21 cellular contexts compared by ENCODE assay signal in genomic region chr1:153696741-153697140, GRCh38. TPM values are rescaled to one million over a fixed set of nuclear protein-coding genes. Genes with fewer than 3 reads are reported as not detected.
DNase-seq lines count a peak whose midpoint lies in the region; FAIRE-seq and TF ChIP-seq lines count a peak whose summit lies in the region.
"Had no signal": no experiment of that assay in that cellular context is flagged by ENCODE, and none has a peak within 500 bp of the region (broad histone marks: within the 10 kb centered on the region; RNA-seq: fewer than 3 reads in every experiment).

No MANE protein-coding gene starts in this region.

- H3K4me1 Mint-ChIP-seq in nephron, result peaks cover 24% of the 10 kb centered on the region
- H3K4me1 Mint-ChIP-seq: activated T-helper 17 cell treated with anti-CD3 and anti-CD28 coated beads, Interleukin-2, amount 50 U/mL, for 72 hours; central memory CD8-positive, alpha-beta T cell; IgD-negative memory B cell had no signal

- H2AFZ ChIP-seq in H1 (ENCODE audit: low read length), result no peak overlapping the region

- H3K4me3 Mint-ChIP-seq in nephron, result peak overlapping the region in 2 of 3 experiments; percentile 3 to 40
- H3K4me3 Mint-ChIP-seq: activated T-helper 17 cell treated with anti-CD3 and anti-CD28 coated beads, Interleukin-2, amount 50 U/mL, for 72 hours; central memory CD8-positive, alpha-beta T cell had no signal

- no peak for TF ChIP-seq RAD21 in H1 (IDR thresholded peaks at IDR 0.05 in 1 of 2, conservative IDR thresholded peaks at IDR 0.05 in 1 of 2; ENCODE audit: low read depth in 2 of 2, low read length in 2 of 2)

- 85% methylated on average over 4 of the region's 8 CpGs for WGBS in HUES64
- 78% methylated on average over 8 of the region's 8 CpGs; no CpG with 5 or more reads in 1 of the 2 experiments for WGBS in H1 (ENCODE audit: extremely low coverage in 1 of 2, insufficient coverage in 1 of 2, insufficient read length in 1 of 2, insufficient replicate concordance in 2 of 2, low coverage in 1 of 2, low lambda C conversion rate in 2 of 2, missing lambda C conversion rate in 1 of 2), 2 experiments

- no peaks in the 10 kb centered on the region for H3K27me3 Mint-ChIP-seq in nephron (ENCODE audit: low read depth)
- H3K27me3 Mint-ChIP-seq: activated T-helper 17 cell treated with anti-CD3 and anti-CD28 coated beads, Interleukin-2, amount 50 U/mL, for 72 hours; central memory CD8-positive, alpha-beta T cell had no signal

- H2BK5ac ChIP-seq in H1 (ENCODE audit: low read depth, low read length), result peak overlapping the region; percentile 92; the same call in 1 of the 2 replicates

- H3K36me3 ChIP-seq in HUES64 (ENCODE audit: insufficient read depth, low read length) (no peaks in the 10 kb centered on the region), H1 (ENCODE audit: control insufficient read depth in 2 of 4, insufficient read depth in 4 of 4, low read length in 3 of 4) (no peaks in the 10 kb centered on the region), tibial artery (peaks cover 0 to 14% (median 0%) of the 10 kb centered on the region in 3 donors)
- H3K36me3 ChIP-seq: SJSA1 had no signal

- DNase-seq in H1 (ENCODE audit: low read depth in 1 of 2, low spot score in 2 of 2) (no peak), tibial artery (no peak), SHP77 treated with DMSO at 0.1 percent for 48 hours (lab: John Stamatoyannopoulos, UW) (no peak), HCEC 1CT (no peak), HEK293T (ENCODE audit: extremely low spot score) (no peak)
- DNase-seq: COR-L47; effector CD8-positive, alpha-beta T cell; GDM1; naive B cell; NCI-H1092; NCI-H2081; NCI-H524; stimulated activated naive CD8-positive, alpha-beta T cell treated with anti-CD3 and anti-CD28 coated beads, Interleukin-15, Interleukin-2, amounts not matched to agents 100 U/mL and 50 U/mL, for 24 hours had no signal

- H3K4ac ChIP-seq in H1 (replicated peaks; ENCODE audit: insufficient read length, low read depth, low read length), result no peak overlapping the region

- POLR2A ChIA-PET in H1 (lab: Charles Lee; ENCODE audit: partially characterized antibody) (interaction anchor here (0.8 to 2.2 kb wide), 9 partner anchors 9 to 266 kb away, joined by 3 to 11 read pairs (median 4); partner anchors contain the start of genes CHTOP, SLC27A3 and SLC39A1), HEK293T (lab: Yijun Ruan, JAX) (interaction anchor here (0.9 to 3.5 kb wide), 3 partner anchors 12 to 63 kb away, joined by 6 to 24 read pairs (median 7); partner anchors contain the start of genes CHTOP and INTS3)

- H3K79me1 ChIP-seq in H1 (ENCODE audit: low read depth, low read length), result no peaks in the 10 kb centered on the region

- no peak overlapping the region for H3K4me2 ChIP-seq in H1 (ENCODE audit: insufficient read depth in 1 of 2, low read depth in 2 of 2, low read length in 2 of 2)

- no peak overlapping the region for H2BK12ac ChIP-seq in H1 (ENCODE audit: low read depth, low read length)

- H3K4me1 ChIP-seq in HUES64 (ENCODE audit: insufficient read depth, low read length) (peaks cover 25% of the 10 kb centered on the region), H1 (replicated peaks in 1 of 4; ENCODE audit: control insufficient read depth in 3 of 4, insufficient read depth in 4 of 4, low read length in 3 of 4) (peaks cover 3 to 18% (median 12%) of the 10 kb centered on the region in 4 experiments), tibial artery (peaks cover 0 to 30% (median 19%) of the 10 kb centered on the region in 4 donors)
- H3K4me1 ChIP-seq: SJSA1 had no signal

- no peak overlapping the region for H4K91ac ChIP-seq in H1 (replicated peaks; ENCODE audit: insufficient read length, low read length)

- no peak overlapping the region for H3K56ac ChIP-seq in H1 (replicated peaks; ENCODE audit: insufficient read length, low read depth, low read length)

- H3K23ac ChIP-seq in H1 (ENCODE audit: insufficient read length), result no peak overlapping the region

- no peak overlapping the region for H2BK15ac ChIP-seq in H1 (ENCODE audit: low read length)

- no peak overlapping the region for H2BK120ac ChIP-seq in H1 (replicated peaks; ENCODE audit: low read depth, low read length)

- no peaks in the 10 kb centered on the region for H3K9me3 Mint-ChIP-seq in nephron
- H3K9me3 Mint-ChIP-seq: activated T-helper 17 cell treated with anti-CD3 and anti-CD28 coated beads, Interleukin-2, amount 50 U/mL, for 72 hours; central memory CD8-positive, alpha-beta T cell; IgD-negative memory B cell; naive B cell had no signal

- no peaks in the 10 kb centered on the region for H3K9me3 ChIP-seq in HUES64 (ENCODE audit: insufficient read depth, low read depth, low read length)
- H3K9me3 ChIP-seq in H1 (ENCODE audit: insufficient read depth in 2 of 2, low read depth in 1 of 2, low read length in 1 of 2), result no peaks in the 10 kb centered on the region
- H3K9me3 ChIP-seq in tibial artery, result no peaks in the 10 kb centered on the region
- H3K9me3 ChIP-seq: SJSA1 had no signal

- H3K23me2 ChIP-seq in H1 (ENCODE audit: low read depth, low read length), result no peaks in the 10 kb centered on the region

- peak overlapping the region; percentile 30; the same call in 1 of the 2 replicates for H3K9ac ChIP-seq in HUES64 (ENCODE audit: low read depth, low read length)
- no peak overlapping the region; a peak in 1 of 7 replicates for H3K9ac ChIP-seq in H1 (replicated peaks in 1 of 4; ENCODE audit: extremely low read depth in 1 of 4, low read depth in 3 of 4, low read length in 3 of 4)

- H2AK5ac ChIP-seq in H1 (ENCODE audit: low read depth, low read length), result no peak overlapping the region

- peak overlapping the region; percentile 43; the same call in 1 of the 2 replicates for H3K27ac ChIP-seq in HUES64 (ENCODE audit: low read depth, low read length)
- no peak overlapping the region for H3K27ac ChIP-seq in H1 (ENCODE audit: low read depth, low read length)
- H3K27ac ChIP-seq in tibial artery, result peak overlapping the region; percentile 86 to 94
- H3K27ac ChIP-seq: SJSA1 had no signal

- intact Hi-C loops in tibial artery (cut with DNase I; ENCODE audit: low total_unique reads), result no loop called here

- FAIRE-seq in H1 (lab: Jason Lieb, UNC), result no peak
- FAIRE-seq: GM12878 had no signal

- H3K14ac ChIP-seq in H1 (ENCODE audit: insufficient read length), result no peak overlapping the region

- H3K36me3 Mint-ChIP-seq in nephron (ENCODE audit: low read depth), result no peaks in the 10 kb centered on the region
- H3K36me3 Mint-ChIP-seq: IgD-negative memory B cell, naive B cell had no signal

- no peaks in the 10 kb centered on the region for H3K79me2 ChIP-seq in H1 (ENCODE audit: control insufficient read depth in 1 of 2, insufficient read depth in 2 of 2, low read length in 2 of 2)

- no peak for TF ChIP-seq EP300 in H1 (IDR thresholded peaks at IDR 0.05; ENCODE audit: borderline replicate concordance in 1 of 2, low read depth in 2 of 2, low read length in 2 of 2)

- CTCF ChIA-PET in H1 (lab: Charles Lee; ENCODE audit: partially characterized antibody) (interaction anchor here (0.6 to 3.1 kb wide), 8 partner anchors 9 to 129 kb away, joined by 3 to 17 read pairs (median 4); partner anchors contain the start of gene NPR1), HEK293T (lab: Yijun Ruan, JAX) (no interaction called here)

- H4K5ac ChIP-seq in H1 (ENCODE audit: insufficient read length, low read depth, low read length), result no peak overlapping the region

- H2BK20ac ChIP-seq in H1 (ENCODE audit: low read length), result no peak overlapping the region

- no peak for TF ChIP-seq POLR2A in H1 (IDR thresholded peaks at IDR 0.05; ENCODE audit: control extremely low read depth in 1 of 2, low read depth in 2 of 2, low read length in 2 of 2)

- TF ChIP-seq CTCF in H1 (IDR thresholded peaks at IDR 0.05; ENCODE audit: control extremely low read depth in 1 of 3, insufficient read depth in 1 of 3, low read depth in 1 of 3, low read length in 3 of 3), result no peak
- TF ChIP-seq CTCF in nephron (IDR thresholded peaks at IDR 0.05; ENCODE audit: unreplicated experiment in 3 of 3), result no peak
- TF ChIP-seq CTCF in tibial artery (IDR thresholded peaks at IDR 0.05), result no peak

- H3K18ac ChIP-seq in H1 (ENCODE audit: extremely low read depth, low read length), result no peak overlapping the region

- H3K27ac Mint-ChIP-seq in nephron, result peak overlapping the region; percentile 99 to 100 (median 100)
- H3K27ac Mint-ChIP-seq: activated T-helper 17 cell treated with anti-CD3 and anti-CD28 coated beads, Interleukin-2, amount 50 U/mL, for 72 hours; naive B cell had no signal

- H4K20me1 ChIP-seq in H1 (replicated peaks in 1 of 2; ENCODE audit: control insufficient read depth in 1 of 2, insufficient read depth in 2 of 2, low read length in 2 of 2), result no peaks in the 10 kb centered on the region

- no peak overlapping the region for H4K8ac ChIP-seq in H1 (ENCODE audit: extremely low read depth, insufficient read depth, low read length)

- no peak overlapping the region for H3K4me3 ChIP-seq in HUES64 (ENCODE audit: low read length)
- no peak overlapping the region for H3K4me3 ChIP-seq in H1 (ENCODE audit: extremely low read depth in 1 of 4, insufficient read depth in 2 of 4, low read depth in 3 of 4, low read length in 4 of 4)
- no peak overlapping the region for H3K4me3 ChIP-seq in tibial artery
- H3K4me3 ChIP-seq: GM12878, SJSA1 had no signal

- H3K27me3 ChIP-seq in HUES64 (ENCODE audit: insufficient read depth, low read length), result no peaks in the 10 kb centered on the region
- H3K27me3 ChIP-seq in H1 (replicated peaks in 1 of 4; ENCODE audit: control insufficient read depth in 3 of 4, extremely low read depth in 1 of 4, insufficient read depth in 3 of 4, low read length in 3 of 4), result no peaks in the 10 kb centered on the region
- no peaks in the 10 kb centered on the region for H3K27me3 ChIP-seq in tibial artery
- H3K27me3 ChIP-seq: SJSA1 had no signal

RNA-seq across cellular contexts. Expression of gene NPR1, which starts 18.3 kb away (rescaled TPM):
- 5.6 TPM for polyA plus RNA-seq in HUES64 (2013, experiment 1 of 2)
- 5.8 TPM for polyA plus RNA-seq in HUES64 (2013, experiment 2 of 2)
- total RNA-seq in H1 (2021; fragmentation: NEBNext Ultra II Directional; extraction: Animal tissue kit (Norgen Biotek cat#: 25700)), result 11.1 and 13.2 TPM in 2 replicates
- 10.5 and 11.7 TPM in 2 replicates for polyA plus RNA-seq in H1 (2011; rRNA removed)
- 9.3 TPM for polyA plus RNA-seq in H1 (2011; cell fraction: cytosol; rRNA removed)
- polyA plus RNA-seq in H1 (2011; cell fraction: nucleus; rRNA removed), result 27.4 TPM
- polyA plus RNA-seq in H1 (2012, experiment 1 of 2), result 13.3 to 18.1 TPM (median 15.8 TPM) in 4 replicates
- 10.9 TPM for polyA plus RNA-seq in H1 (2012, experiment 2 of 2)
- polyA plus RNA-seq in H1 (2013, experiment 1 of 2), result 7.8 TPM
- polyA plus RNA-seq in H1 (2013, experiment 2 of 2), result 7.8 TPM
- polyA minus RNA-seq in H1 (2011; rRNA and poly(A)+ RNA removed), result 10.5 and 14.8 TPM in 2 replicates
- 6.9 TPM for polyA minus RNA-seq in H1 (2011; cell fraction: cytosol; rRNA and poly(A)+ RNA removed)
- 5.0 TPM for polyA minus RNA-seq in H1 (2011; cell fraction: nucleus; rRNA and poly(A)+ RNA removed)
- total RNA-seq: T-helper 2 cell treated with Interferon-gamma antibody and Interleukin-4, amounts not matched to agents 100 ng/mL and 5 ng/mL, for 36 hours had no signal
- polyA plus RNA-seq: IgD-negative memory B cell had no signal

RNA-seq across cellular contexts. Expression of gene ILF2, which starts 25.9 kb away (rescaled TPM):
- 379 TPM for polyA plus RNA-seq in HUES64 (2013, experiment 1 of 2)
- polyA plus RNA-seq in HUES64 (2013, experiment 2 of 2), result 354 TPM
- total RNA-seq in H1 (2021; fragmentation: NEBNext Ultra II Directional; extraction: Animal tissue kit (Norgen Biotek cat#: 25700)), result 387 and 389 TPM in 2 replicates
- 290 and 474 TPM in 2 replicates for polyA plus RNA-seq in H1 (2011; rRNA removed)
- polyA plus RNA-seq in H1 (2011; cell fraction: cytosol; rRNA removed), result 426 TPM
- 272 TPM for polyA plus RNA-seq in H1 (2011; cell fraction: nucleus; rRNA removed)
- 390 to 458 TPM (median 400 TPM) in 4 replicates for polyA plus RNA-seq in H1 (2012, experiment 1 of 2)
- 170 TPM for polyA plus RNA-seq in H1 (2012, experiment 2 of 2)
- 273 TPM for polyA plus RNA-seq in H1 (2013, experiment 1 of 2)
- polyA plus RNA-seq in H1 (2013, experiment 2 of 2), result 279 TPM
- polyA minus RNA-seq in H1 (2011; rRNA and poly(A)+ RNA removed), result 466 and 520 TPM in 2 replicates
- polyA minus RNA-seq in H1 (2011; cell fraction: cytosol; rRNA and poly(A)+ RNA removed), result 167 TPM
- 136 TPM for polyA minus RNA-seq in H1 (2011; cell fraction: nucleus; rRNA and poly(A)+ RNA removed)

RNA-seq across cellular contexts. Expression of gene INTS3, which starts 31.1 kb away (rescaled TPM):
- polyA plus RNA-seq in HUES64 (2013, experiment 1 of 2), result 39.8 TPM
- 38.0 TPM for polyA plus RNA-seq in HUES64 (2013, experiment 2 of 2)
- total RNA-seq in H1 (2021; fragmentation: NEBNext Ultra II Directional; extraction: Animal tissue kit (Norgen Biotek cat#: 25700)), result 63.2 and 66.8 TPM in 2 replicates
- 86.9 and 93.2 TPM in 2 replicates for polyA plus RNA-seq in H1 (2011; rRNA removed)
- polyA plus RNA-seq in H1 (2011; cell fraction: cytosol; rRNA removed), result 46.3 TPM
- 184 TPM for polyA plus RNA-seq in H1 (2011; cell fraction: nucleus; rRNA removed)
- polyA plus RNA-seq in H1 (2012, experiment 1 of 2), result 58.2 to 67.1 TPM (median 62.7 TPM) in 4 replicates
- polyA plus RNA-seq in H1 (2012, experiment 2 of 2), result 30.6 TPM
- 36.2 TPM for polyA plus RNA-seq in H1 (2013, experiment 1 of 2)
- 32.5 TPM for polyA plus RNA-seq in H1 (2013, experiment 2 of 2)
- 87.6 and 105 TPM in 2 replicates for polyA minus RNA-seq in H1 (2011; rRNA and poly(A)+ RNA removed)
- 33.4 TPM for polyA minus RNA-seq in H1 (2011; cell fraction: cytosol; rRNA and poly(A)+ RNA removed)
- polyA minus RNA-seq in H1 (2011; cell fraction: nucleus; rRNA and poly(A)+ RNA removed), result 71.9 TPM

RNA-seq across cellular contexts. Expression of gene SNAPIN, which starts 38.2 kb away (rescaled TPM):
- polyA plus RNA-seq in HUES64 (2013, experiment 1 of 2), result 27.6 TPM
- polyA plus RNA-seq in HUES64 (2013, experiment 2 of 2), result 30.9 TPM
- 22.3 and 25.7 TPM in 2 replicates for total RNA-seq in H1 (2021; fragmentation: NEBNext Ultra II Directional; extraction: Animal tissue kit (Norgen Biotek cat#: 25700))
- 24.7 and 31.1 TPM in 2 replicates for polyA plus RNA-seq in H1 (2011; rRNA removed)
- 31.6 TPM for polyA plus RNA-seq in H1 (2011; cell fraction: cytosol; rRNA removed)
- 19.0 TPM for polyA plus RNA-seq in H1 (2011; cell fraction: nucleus; rRNA removed)
- 23.7 to 26.6 TPM (median 26.2 TPM) in 4 replicates for polyA plus RNA-seq in H1 (2012, experiment 1 of 2)
- polyA plus RNA-seq in H1 (2012, experiment 2 of 2), result 25.9 TPM
- polyA plus RNA-seq in H1 (2013, experiment 1 of 2), result 26.4 TPM
- 27.2 TPM for polyA plus RNA-seq in H1 (2013, experiment 2 of 2)
- 10.0 and 13.1 TPM in 2 replicates for polyA minus RNA-seq in H1 (2011; rRNA and poly(A)+ RNA removed)
- 14.7 TPM for polyA minus RNA-seq in H1 (2011; cell fraction: cytosol; rRNA and poly(A)+ RNA removed)
- 14.0 TPM for polyA minus RNA-seq in H1 (2011; cell fraction: nucleus; rRNA and poly(A)+ RNA removed)
